22 cellular contexts compared by ENCODE assay signal in the genomic region with DNA sequence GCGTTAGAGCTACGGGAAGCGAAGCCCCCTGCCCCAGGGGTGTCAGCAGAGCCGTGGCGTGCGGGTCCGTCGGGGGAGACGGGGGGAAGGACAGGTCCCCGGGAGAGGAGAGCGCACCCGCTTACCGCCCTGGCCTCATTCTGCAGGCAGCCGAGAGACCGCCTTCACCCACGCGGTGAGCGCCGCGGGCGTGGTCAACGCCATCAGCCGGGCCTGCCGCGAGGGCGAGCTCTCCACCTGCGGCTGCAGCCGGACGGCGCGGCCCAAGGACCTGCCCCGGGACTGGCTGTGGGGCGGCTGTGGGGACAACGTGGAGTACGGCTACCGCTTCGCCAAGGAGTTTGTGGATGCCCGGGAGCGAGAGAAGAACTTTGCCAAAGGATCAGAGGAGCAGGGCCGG. TPM values are rescaled to one million over a fixed set of nuclear protein-coding genes. Genes with fewer than 3 reads are reported as not detected.
DNase-seq lines count a peak whose midpoint lies in the region; ATAC-seq, FAIRE-seq and TF ChIP-seq lines count a peak whose summit lies in the region.
"Had no signal": no experiment of that assay in that cellular context is flagged by ENCODE, and none has a peak within 500 bp of the region (broad histone marks: within the 10 kb centered on the region; RNA-seq: fewer than 3 reads in every experiment).

No MANE protein-coding gene starts in this region.

- no peaks in the 10 kb centered on the region for H3K79me2 ChIP-seq in smooth muscle cell (ENCODE audit: low read depth)

- H4K20me1 ChIP-seq in smooth muscle cell (ENCODE audit: low read depth): peaks cover 13% of the 10 kb centered on the region
- H4K20me1 ChIP-seq: BLaER1 treated with 17β-estradiol and CSF1 and Interleukin-3, amounts not matched to agents 10 nM and 100 nM had no signal

- H3F3A ChIP-seq in smooth muscle cell (ENCODE audit: low read depth): no peaks in the 10 kb centered on the region

- peaks cover 19% of the 10 kb centered on the region for H3K27me3 Mint-ChIP-seq in activated CD4-positive, alpha-beta T cell treated with anti-CD3 and anti-CD28 coated beads, Interleukin-2, amount 10 ng/mL, durations not matched to agents 24 days and 14 days
- H3K27me3 Mint-ChIP-seq in activated CD4-positive, alpha-beta T cell treated with anti-CD3 and anti-CD28 coated beads for 36 hours: peaks cover 12% of the 10 kb centered on the region
- no peaks in the 10 kb centered on the region for H3K27me3 Mint-ChIP-seq in brain

- H3K36me3 ChIP-seq in lower lobe of right lung (no peaks in the 10 kb centered on the region), upper lobe of left lung (peaks cover 0 to 3% (median 0%) of the 10 kb centered on the region in 4 donors), smooth muscle cell (ENCODE audit: low read depth) (no peaks in the 10 kb centered on the region)
- H3K36me3 ChIP-seq: BLaER1 treated with 17β-estradiol and CSF1 and Interleukin-3, amounts not matched to agents 10 nM and 100 nM had no signal

- no peak for FAIRE-seq in RCC 7860 (lab: Jason Lieb, UNC)
- FAIRE-seq: A549, D721Med, GM12891, GM18507 had no signal

- 71 to 86% methylated on average over 40 of the region's 40 CpGs for WGBS in upper lobe of left lung, 2 donors
- WGBS in smooth muscle cell (ENCODE audit: low lambda C conversion rate): 98% methylated on average over 38 of the region's 40 CpGs

- CTCF ChIA-PET in activated CD4-positive, alpha-beta T cell treated with anti-CD3 and anti-CD28 coated beads for 36 hours (lab: Charles Lee): no interaction called here

- H3K4me3 ChIP-seq in lower lobe of right lung (peak overlapping the region; percentile 29), upper lobe of left lung (peak overlapping the region in 1 of 4 donors; percentile 25), smooth muscle cell (no peak overlapping the region)
- H3K4me3 ChIP-seq: A549; BLaER1 treated with 17β-estradiol and CSF1 and Interleukin-3, amounts not matched to agents 10 nM and 100 nM had no signal

- no peak for DNase-seq in activated CD4-positive, alpha-beta T cell treated with anti-CD3 and anti-CD28 coated beads, Interleukin-2, amount 10 ng/mL, durations not matched to agents 24 days and 14 days
- no peak for DNase-seq in activated CD4-positive, alpha-beta T cell treated with anti-CD3 and anti-CD28 coated beads for 36 hours
- DNase-seq in lower lobe of right lung (peak; percentile 61), upper lobe of left lung (peak in 1 of 2 donors; percentile 87), NCI-H524 (lab: John Stamatoyannopoulos, UW) (no peak), RCC 7860 (ENCODE audit: low spot score) (no peak), smooth muscle cell (lab: John Stamatoyannopoulos, UW; ENCODE audit: unreplicated experiment) (no peak)
- DNase-seq: CD8-positive, alpha-beta memory T cell; GDM1; GOT3; NCI-H1092; NCI-H2107; NCI-H345; NCI-H69; RPMI8226 had no signal

- peak overlapping the region; percentile 45 for H3K27ac Mint-ChIP-seq in activated CD4-positive, alpha-beta T cell treated with anti-CD3 and anti-CD28 coated beads, Interleukin-2, amount 10 ng/mL, durations not matched to agents 24 days and 14 days
- H3K27ac Mint-ChIP-seq in activated CD4-positive, alpha-beta T cell treated with anti-CD3 and anti-CD28 coated beads for 36 hours: no peak overlapping the region
- peak overlapping the region in 3 of 5 experiments; percentile 90 to 98 (median 97) for H3K27ac Mint-ChIP-seq in brain
- H3K27ac Mint-ChIP-seq: CD8-positive, alpha-beta memory T cell had no signal

- H3K9me3 ChIP-seq in lower lobe of right lung (no peaks in the 10 kb centered on the region), upper lobe of left lung (no peaks in the 10 kb centered on the region), smooth muscle cell (replicated peaks; ENCODE audit: low read depth) (no peaks in the 10 kb centered on the region)
- H3K9me3 ChIP-seq: A549; BLaER1 treated with 17β-estradiol and CSF1 and Interleukin-3, amounts not matched to agents 10 nM and 100 nM had no signal

- H3K27ac ChIP-seq in lower lobe of right lung (no peak overlapping the region), upper lobe of left lung (no peak overlapping the region), smooth muscle cell (ENCODE audit: low read depth) (no peak overlapping the region)
- H3K27ac ChIP-seq: A549; BLaER1 treated with 17β-estradiol and CSF1 and Interleukin-3, amounts not matched to agents 10 nM and 100 nM; KMS-11 had no signal

- H3K27me3 ChIP-seq in lower lobe of right lung (ENCODE audit: low read depth) (no peaks in the 10 kb centered on the region), upper lobe of left lung (no peaks in the 10 kb centered on the region), smooth muscle cell (ENCODE audit: low read depth) (peaks cover 14% of the 10 kb centered on the region)

- POLR2A ChIA-PET in activated CD4-positive, alpha-beta T cell treated with anti-CD3 and anti-CD28 coated beads for 36 hours (lab: Charles Lee): no interaction called here

- no peak for TF ChIP-seq EP300 in upper lobe of left lung (IDR thresholded peaks at IDR 0.05)

- no peak overlapping the region for H3K4me2 ChIP-seq in smooth muscle cell
- H3K4me2 ChIP-seq: A549; BLaER1 treated with 17β-estradiol and CSF1 and Interleukin-3, amounts not matched to agents 10 nM and 100 nM; KMS-11 had no signal

- H3K9ac ChIP-seq in smooth muscle cell (ENCODE audit: low read depth): no peak overlapping the region
- H3K9ac ChIP-seq: BLaER1 treated with 17β-estradiol and CSF1 and Interleukin-3, amounts not matched to agents 10 nM and 100 nM; KMS-11 had no signal

- H3K4me1 ChIP-seq in lower lobe of right lung: peaks cover 5% of the 10 kb centered on the region
- peaks cover 4 to 16% (median 12%) of the 10 kb centered on the region in 4 donors for H3K4me1 ChIP-seq in upper lobe of left lung
- H3K4me1 ChIP-seq in smooth muscle cell (ENCODE audit: low read depth): no peaks in the 10 kb centered on the region
- H3K4me1 ChIP-seq: A549 had no signal

- H2AFZ ChIP-seq in smooth muscle cell (ENCODE audit: low read depth): no peak overlapping the region

- TF ChIP-seq CTCF in brain (conservative IDR thresholded peaks at IDR 0.05) (no peak), lower lobe of right lung (IDR thresholded peaks at IDR 0.05) (no peak), upper lobe of left lung (IDR thresholded peaks at IDR 0.05) (no peak), smooth muscle cell (IDR thresholded peaks at IDR 0.05; ENCODE audit: borderline replicate concordance, insufficient read depth, poor library complexity, severe bottlenecking) (no peak)

- ATAC-seq in activated CD4-positive, alpha-beta T cell treated with anti-CD3 and anti-CD28 coated beads for 36 hours: no peak
- ATAC-seq in lower lobe of right lung: peak; percentile 38 to 68
- ATAC-seq in upper lobe of left lung (ENCODE audit: low FRiP score in 2 of 2): peak; percentile 29 to 54
- ATAC-seq: A549 had no signal

- peaks cover 1% of the 10 kb centered on the region for H3K4me1 Mint-ChIP-seq in activated CD4-positive, alpha-beta T cell treated with anti-CD3 and anti-CD28 coated beads, Interleukin-2, amount 10 ng/mL, durations not matched to agents 24 days and 14 days
- H3K4me1 Mint-ChIP-seq in activated CD4-positive, alpha-beta T cell treated with anti-CD3 and anti-CD28 coated beads for 36 hours: no peaks in the 10 kb centered on the region
- peaks cover 70% of the 10 kb centered on the region for H3K4me1 Mint-ChIP-seq in brain
- H3K4me1 Mint-ChIP-seq: CD8-positive, alpha-beta memory T cell had no signal

- no peak overlapping the region for H3K4me3 Mint-ChIP-seq in activated CD4-positive, alpha-beta T cell treated with anti-CD3 and anti-CD28 coated beads, Interleukin-2, amount 10 ng/mL, durations not matched to agents 24 days and 14 days
- H3K4me3 Mint-ChIP-seq in activated CD4-positive, alpha-beta T cell treated with anti-CD3 and anti-CD28 coated beads for 36 hours: no peak overlapping the region
- no peak overlapping the region for H3K4me3 Mint-ChIP-seq in brain
- H3K4me3 Mint-ChIP-seq: CD8-positive, alpha-beta memory T cell had no signal

- TF ChIP-seq POLR2A in upper lobe of left lung (IDR thresholded peaks at IDR 0.05): no peak

- intact Hi-C loops in activated CD4-positive, alpha-beta T cell treated with anti-CD3 and anti-CD28 coated beads, Interleukin-2, amount 10 ng/mL, durations not matched to agents 24 days and 14 days (cut with micrococcal nuclease): no loop called here
- intact Hi-C loops in activated CD4-positive, alpha-beta T cell treated with anti-CD3 and anti-CD28 coated beads for 36 hours (cut with DNase I, micrococcal nuclease): no loop called here
- intact Hi-C loops in lower lobe of right lung (cut with DNase I): no loop called here

- H3K9me3 Mint-ChIP-seq in activated CD4-positive, alpha-beta T cell treated with anti-CD3 and anti-CD28 coated beads, Interleukin-2, amount 10 ng/mL, durations not matched to agents 24 days and 14 days: no peaks in the 10 kb centered on the region
- H3K9me3 Mint-ChIP-seq in activated CD4-positive, alpha-beta T cell treated with anti-CD3 and anti-CD28 coated beads for 36 hours (ENCODE audit: low read depth): no peaks in the 10 kb centered on the region
- H3K9me3 Mint-ChIP-seq in brain: no peaks in the 10 kb centered on the region
- H3K9me3 Mint-ChIP-seq: CD8-positive, alpha-beta memory T cell had no signal

- no peaks in the 10 kb centered on the region for H3K36me3 Mint-ChIP-seq in activated CD4-positive, alpha-beta T cell treated with anti-CD3 and anti-CD28 coated beads, Interleukin-2, amount 10 ng/mL, durations not matched to agents 24 days and 14 days (ENCODE audit: low read depth)
- no peaks in the 10 kb centered on the region for H3K36me3 Mint-ChIP-seq in activated CD4-positive, alpha-beta T cell treated with anti-CD3 and anti-CD28 coated beads for 36 hours (ENCODE audit: low read depth)
- H3K36me3 Mint-ChIP-seq in brain: peaks cover 11% of the 10 kb centered on the region
- H3K36me3 Mint-ChIP-seq: CD8-positive, alpha-beta memory T cell had no signal

RNA-seq across cellular contexts. Expression of a gene that starts 10.5 kb away (rescaled TPM):
- 0.76 and 0.89 TPM in 2 replicates for total RNA-seq in activated CD4-positive, alpha-beta T cell treated with anti-CD3 and anti-CD28 coated beads, Interleukin-2, amount 10 ng/mL, durations not matched to agents 24 days and 14 days
- not detected for total RNA-seq in activated CD4-positive, alpha-beta T cell treated with anti-CD3 and anti-CD28 coated beads for 36 hours
- polyA plus RNA-seq in brain (ENCODE audit: insufficient read depth, low read depth, low replicate concordance) (4.1 TPM), smooth muscle cell (31.7 and 39.7 TPM in 2 replicates)
- total RNA-seq in lower lobe of right lung (6.1 TPM), upper lobe of left lung (1 to 10 TPM in 5 of 6 donors, not detected in 1; 5.8 to 9.7 (median 7.0) TPM), smooth muscle cell (8.4 and 11.5 TPM in 2 replicates)
- total RNA-seq: CD8-positive, alpha-beta memory T cell had no signal
- polyA plus RNA-seq: CD8-positive, alpha-beta memory T cell had no signal

RNA-seq across cellular contexts. Expression of a gene that starts 45.2 kb away (rescaled TPM):
- 17.4 and 18.8 TPM in 2 replicates for total RNA-seq in activated CD4-positive, alpha-beta T cell treated with anti-CD3 and anti-CD28 coated beads, Interleukin-2, amount 10 ng/mL, durations not matched to agents 24 days and 14 days
- total RNA-seq in activated CD4-positive, alpha-beta T cell treated with anti-CD3 and anti-CD28 coated beads for 36 hours: 10 to 100 TPM; 17.0 to 17.8 TPM
- polyA plus RNA-seq in brain (ENCODE audit: insufficient read depth, low read depth, low replicate concordance) (9.3 TPM), smooth muscle cell (5.0 and 6.6 TPM in 2 replicates)
- total RNA-seq in lower lobe of right lung (16.6 TPM), upper lobe of left lung (10 to 100 TPM in 4 of 6 donors, 1 to 10 TPM in 2; 8.5 to 22.0 (median 14.4) TPM), smooth muscle cell (7.4 and 9.3 TPM in 2 replicates)

RNA-seq across cellular contexts. Expression of a gene that starts 51.3 kb away (rescaled TPM):
- total RNA-seq in activated CD4-positive, alpha-beta T cell treated with anti-CD3 and anti-CD28 coated beads, Interleukin-2, amount 10 ng/mL, durations not matched to agents 24 days and 14 days: 68.7 and 71.2 TPM in 2 replicates
- total RNA-seq in activated CD4-positive, alpha-beta T cell treated with anti-CD3 and anti-CD28 coated beads for 36 hours: 10 to 100 TPM; 51.7 to 52.6 TPM
- polyA plus RNA-seq in brain (ENCODE audit: insufficient read depth, low read depth, low replicate concordance) (49.1 TPM), smooth muscle cell (7.0 and 10.4 TPM in 2 replicates)
- total RNA-seq in lower lobe of right lung (83.8 TPM), upper lobe of left lung (10 to 100 TPM; 45.1 to 82.3 (median 68.6) TPM), smooth muscle cell (34.1 and 46.8 TPM in 2 replicates)
